2 cellular contexts compared by ENCODE assay signal in genomic region chr16:86657972-86658371, GRCh38.
TF ChIP-seq lines count a peak whose summit lies in the region.

No MANE protein-coding gene starts in this region.

TF ChIP-seq in IMR-90, 13 proteins besides CTCF, POLR2A, EP300 and RAD21:
- TF ChIP-seq RCOR1 (IDR thresholded peaks at IDR 0.05; ENCODE audit: insufficient replicate concordance, low read length) (no peak), MAZ (IDR thresholded peaks at IDR 0.05; ENCODE audit: borderline replicate concordance, low read depth, low read length) (no peak), CHD1 (IDR thresholded peaks at IDR 0.05; ENCODE audit: low read depth, low read length) (no peak), BHLHE40 (IDR thresholded peaks at IDR 0.05; ENCODE audit: low read depth, low read length) (no peak), CEBPB (IDR thresholded peaks at IDR 0.05; ENCODE audit: low read depth, low read length) (no peak), MXI1 (IDR thresholded peaks at IDR 0.05; ENCODE audit: borderline replicate concordance, low read depth, low read length) (no peak), RFX5 (IDR thresholded peaks at IDR 0.05; ENCODE audit: low read depth, low read length) (no peak), SMC3 (IDR thresholded peaks at IDR 0.05; ENCODE audit: low read depth, low read length) (no peak), ELK1 (IDR thresholded peaks at IDR 0.05; ENCODE audit: borderline replicate concordance, low read depth, low read length) (no peak), MAFK (IDR thresholded peaks at IDR 0.05; ENCODE audit: low read depth, low read length) (no peak), USF2 (IDR thresholded peaks at IDR 0.05; ENCODE audit: low read depth, low read length) (no peak), NFE2L2 (IDR thresholded peaks at IDR 0.05; ENCODE audit: low read depth, low read length) (no peak), FOS (IDR thresholded peaks at IDR 0.05; ENCODE audit: low read depth, low read length) (no peak)
TF ChIP-seq in IMR-90: peak in this region for 0.

TF ChIP-seq in SK-N-SH, 30 proteins besides CTCF, POLR2A, EP300 and RAD21:
- no peak for TF ChIP-seq ZBTB33 (IDR thresholded peaks at IDR 0.05; ENCODE audit: borderline replicate concordance, low read depth)
- no peak for TF ChIP-seq GATA2 (CRISPR knock-in tag; IDR thresholded peaks at IDR 0.05)
- no peak for TF ChIP-seq TAF1 (IDR thresholded peaks at IDR 0.05; ENCODE audit: borderline replicate concordance, low read depth, low read length)
- no peak for TF ChIP-seq USF2 (IDR thresholded peaks at IDR 0.05; ENCODE audit: borderline replicate concordance, low read depth, low read length)
- TF ChIP-seq REST (IDR thresholded peaks at IDR 0.05; ENCODE audit: low read depth, low read length): no peak
- TF ChIP-seq TCF12 (IDR thresholded peaks at IDR 0.05): no peak
- TF ChIP-seq MAX (IDR thresholded peaks at IDR 0.05; ENCODE audit: low read depth): no peak
- no peak for TF ChIP-seq CHD2 (IDR thresholded peaks at IDR 0.05; ENCODE audit: low read length, partially characterized antibody)
- TF ChIP-seq MXI1 (IDR thresholded peaks at IDR 0.05; ENCODE audit: low read depth, low read length): no peak
- TF ChIP-seq NFIC (IDR thresholded peaks at IDR 0.05; ENCODE audit: borderline replicate concordance): no peak
- no peak for TF ChIP-seq FOXM1 (IDR thresholded peaks at IDR 0.05; ENCODE audit: low read depth)
- no peak for TF ChIP-seq FOXJ3 (CRISPR knock-in tag; IDR thresholded peaks at IDR 0.05)
- TF ChIP-seq RCOR1 (IDR thresholded peaks at IDR 0.05; ENCODE audit: low read length): no peak
- TF ChIP-seq SIN3A (IDR thresholded peaks at IDR 0.05; ENCODE audit: borderline replicate concordance, low read depth, low read length): no peak
- no peak for TF ChIP-seq JUND (IDR thresholded peaks at IDR 0.05)
- no peak for TF ChIP-seq SMC3 (IDR thresholded peaks at IDR 0.05; ENCODE audit: low read depth, low read length)
